Comparison of ENCODE assay signal across 9 cellular contexts in genomic region chr18:55318864-55319516, GRCh38.
DNase-seq lines count a peak whose midpoint lies in the region; ATAC-seq and TF ChIP-seq lines count a peak whose summit lies in the region.
"Had no signal": no experiment of that assay in that cellular context is flagged by ENCODE, and none has a peak within 500 bp of the region (broad histone marks: within the 10 kb centered on the region; RNA-seq: fewer than 3 reads in every experiment).

No MANE protein-coding gene starts in this region.

- H3K36me3 ChIP-seq in smooth muscle cell (ENCODE audit: low read depth): no peaks in the 10 kb centered on the region

- no peak overlapping the region for H3K4me3 Mint-ChIP-seq in H9
- no peak overlapping the region for H3K4me3 Mint-ChIP-seq in stimulated activated effector memory CD8-positive, alpha-beta T cell treated with anti-CD3 and anti-CD28 coated beads, Interleukin-12 subunit alpha, Interleukin-12 subunit beta, amount 100 ng/mL, for 72 hours

- H3K9ac ChIP-seq in smooth muscle cell (ENCODE audit: low read depth) (no peak overlapping the region), H9 (ENCODE audit: extremely low read depth, insufficient read length, low read length) (no peak overlapping the region)

- H2BK120ac ChIP-seq in H9 (ENCODE audit: low read depth, low read length, poor library complexity, severe bottlenecking): no peak overlapping the region

- H3K36me3 Mint-ChIP-seq in H9 (ENCODE audit: insufficient read depth in 1 of 3, low read depth in 3 of 3): no peaks in the 10 kb centered on the region
- H3K36me3 Mint-ChIP-seq in stimulated activated effector memory CD8-positive, alpha-beta T cell treated with anti-CD3 and anti-CD28 coated beads, Interleukin-12 subunit alpha, Interleukin-12 subunit beta, amount 100 ng/mL, for 72 hours: no peaks in the 10 kb centered on the region

- H3T11ph ChIP-seq in H9 (ENCODE audit: low read length): no peak overlapping the region

- H3K56ac ChIP-seq in H9 (ENCODE audit: insufficient read length, low read depth, low read length): no peak overlapping the region

- peak overlapping the region in 1 of 3 experiments; percentile 50; a peak in 1 of 7 replicates for H3K27ac Mint-ChIP-seq in H9
- H3K27ac Mint-ChIP-seq in stimulated activated effector memory CD8-positive, alpha-beta T cell treated with anti-CD3 and anti-CD28 coated beads, Interleukin-12 subunit alpha, Interleukin-12 subunit beta, amount 100 ng/mL, for 72 hours: no peak overlapping the region

- H3K4me2 ChIP-seq in smooth muscle cell (peak overlapping the region; percentile 90), H9 (ENCODE audit: insufficient read depth, insufficient read length, low read length) (no peak overlapping the region)

- peaks cover 9% of the 10 kb centered on the region for H3K23me2 ChIP-seq in H9 (ENCODE audit: insufficient read length, low read depth, low read length, poor library complexity, severe bottlenecking)

- H3K9me3 Mint-ChIP-seq in H9: no peaks in the 10 kb centered on the region
- peaks cover 3% of the 10 kb centered on the region for H3K9me3 Mint-ChIP-seq in stimulated activated effector memory CD8-positive, alpha-beta T cell treated with anti-CD3 and anti-CD28 coated beads, Interleukin-12 subunit alpha, Interleukin-12 subunit beta, amount 100 ng/mL, for 72 hours

- H2BK12ac ChIP-seq in H9 (ENCODE audit: insufficient read length, low read depth, low read length): no peak overlapping the region

- H3K23ac ChIP-seq in H9 (ENCODE audit: insufficient read length, low read depth, low read length): no peak overlapping the region

- H3K27ac ChIP-seq in smooth muscle cell (ENCODE audit: low read depth) (no peak overlapping the region), H9 (ENCODE audit: insufficient read length, low read depth, low read length) (no peak overlapping the region)

- H3K4me1 Mint-ChIP-seq in H9: peaks cover 50 to 65% of the 10 kb centered on the region in 2 experiments
- peaks cover 5% of the 10 kb centered on the region for H3K4me1 Mint-ChIP-seq in stimulated activated effector memory CD8-positive, alpha-beta T cell treated with anti-CD3 and anti-CD28 coated beads, Interleukin-12 subunit alpha, Interleukin-12 subunit beta, amount 100 ng/mL, for 72 hours

- H2BK20ac ChIP-seq in H9 (ENCODE audit: low read depth, low read length, poor library complexity, severe bottlenecking): no peak overlapping the region

- H4K91ac ChIP-seq in H9 (ENCODE audit: insufficient read length, low read depth, low read length): no peak overlapping the region

- H3K18ac ChIP-seq in H9 (ENCODE audit: insufficient read length, low read depth, low read length): no peak overlapping the region

- H4K5ac ChIP-seq in H9 (ENCODE audit: insufficient read length, low read depth, low read length): no peak overlapping the region

- H2BK5ac ChIP-seq in H9 (ENCODE audit: insufficient read length, low read length): no peak overlapping the region

- no peak for ATAC-seq in stimulated activated effector memory CD8-positive, alpha-beta T cell treated with anti-CD3 and anti-CD28 coated beads, Interleukin-12 subunit alpha, Interleukin-12 subunit beta, amount 100 ng/mL, for 72 hours
- no peak for ATAC-seq in HG03571 (IDR thresholded peaks at IDR 0.05; ENCODE audit: unreplicated experiment)

- no peaks in the 10 kb centered on the region for H3K27me3 ChIP-seq in smooth muscle cell (ENCODE audit: low read depth)
- no peaks in the 10 kb centered on the region for H3K27me3 ChIP-seq in H9 (ENCODE audit: insufficient read depth, low read length)

- H3K79me2 ChIP-seq in smooth muscle cell (ENCODE audit: low read depth) (peaks cover 83% of the 10 kb centered on the region), H9 (ENCODE audit: insufficient read depth, low read length) (peaks cover 1% of the 10 kb centered on the region; the same call in 1 of the 2 replicates)

- H3K4me1 ChIP-seq in smooth muscle cell (ENCODE audit: low read depth): peaks cover 44% of the 10 kb centered on the region
- H3K4me1 ChIP-seq in H9 (ENCODE audit: insufficient read depth, low read length): peaks cover 1% of the 10 kb centered on the region; the same call in 1 of the 2 replicates

- H3K14ac ChIP-seq in H9 (ENCODE audit: insufficient read depth, low read length): no peak overlapping the region

- TF ChIP-seq CTCF in GM12865 (IDR thresholded peaks at IDR 0.05; ENCODE audit: insufficient read depth, low read depth, low read length, missing control alignments) (no peak), fibroblast of mammary gland (conservative IDR thresholded peaks at IDR 0.05; ENCODE audit: control insufficient read depth, insufficient read depth, low read depth, low read length) (no peak), smooth muscle cell (IDR thresholded peaks at IDR 0.05; ENCODE audit: borderline replicate concordance, insufficient read depth, poor library complexity, severe bottlenecking) (no peak), H9 (conservative IDR thresholded peaks at IDR 0.05) (no peak)

- no peak for TF ChIP-seq POLR2A in erythroblast (IDR thresholded peaks at IDR 0.05; ENCODE audit: low read length)

- no peak overlapping the region for H2BK15ac ChIP-seq in H9 (ENCODE audit: low read depth, low read length)

- DNase-seq in GM12865 (ENCODE audit: low read depth) (no peak), NCI-H748 treated with DMSO at 0.1 percent for 48 hours (lab: John Stamatoyannopoulos, UW) (peak; percentile 24), fibroblast of mammary gland (ENCODE audit: low read depth) (peak; percentile 73), smooth muscle cell (lab: John Stamatoyannopoulos, UW; ENCODE audit: unreplicated experiment) (no peak), H9 (no peak), erythroblast (lab: John Stamatoyannopoulos, UW) (no peak)
- DNase-seq in stimulated activated effector memory CD8-positive, alpha-beta T cell treated with anti-CD3 and anti-CD28 coated beads, Interleukin-12 subunit alpha, Interleukin-12 subunit beta, amount 100 ng/mL, for 72 hours (ENCODE audit: low spot score in 2 of 2): no peak
- DNase-seq: kidney glomerular epithelial cell had no signal

- no peak overlapping the region for H4K8ac ChIP-seq in H9 (replicated peaks; ENCODE audit: insufficient read length, low read depth, low read length)

- no peaks in the 10 kb centered on the region for H3K9me3 ChIP-seq in smooth muscle cell (replicated peaks; ENCODE audit: low read depth)
- H3K9me3 ChIP-seq in H9 (ENCODE audit: control insufficient read depth, low read depth, low read length): no peaks in the 10 kb centered on the region

- H2AK5ac ChIP-seq in H9 (ENCODE audit: insufficient read length, low read length): no peak overlapping the region

- H4K20me1 ChIP-seq in smooth muscle cell (ENCODE audit: low read depth): peaks cover 81% of the 10 kb centered on the region
- no peaks in the 10 kb centered on the region for H4K20me1 ChIP-seq in H9 (ENCODE audit: control insufficient read depth, insufficient read depth, insufficient read length)

- H3K4me3 ChIP-seq in GM12865 (ENCODE audit: low read depth, low read length) (peak overlapping the region; percentile 85), fibroblast of mammary gland (ENCODE audit: control insufficient read depth, low read depth, low read length) (peak overlapping the region; percentile 73), smooth muscle cell (peak overlapping the region; percentile 69)

- WGBS in smooth muscle cell (ENCODE audit: low lambda C conversion rate): 93% methylated on average over 4 of the region's 4 CpGs
- no CpG with 5 or more reads among the region's 4 CpGs for WGBS in H9 (ENCODE audit: extremely low coverage, insufficient read length, low lambda C conversion rate)

- H3K79me1 ChIP-seq in H9 (ENCODE audit: insufficient read depth, low read depth, low read length, poor library complexity, severe bottlenecking): no peaks in the 10 kb centered on the region

- H3K4ac ChIP-seq in H9 (ENCODE audit: low read depth, low read length): no peak overlapping the region

- H3K27me3 Mint-ChIP-seq in H9 (ENCODE audit: low read depth): no peaks in the 10 kb centered on the region; the same call in 1 of the 2 replicates

- peaks cover 7% of the 10 kb centered on the region for H3F3A ChIP-seq in smooth muscle cell (ENCODE audit: low read depth)

- H2AFZ ChIP-seq in smooth muscle cell (ENCODE audit: low read depth): no peak overlapping the region
- no peak overlapping the region for H2AFZ ChIP-seq in H9 (ENCODE audit: low read length)

Comparison
In these comparisons a context has a peak if more than half of its experiments do, and no peak if none do; other contexts are left out.
1. DNase-seq: peak in NCI-H748 treated with DMSO at 0.1 percent for 48 hours (single experiment) and fibroblast of mammary gland (single experiment); none in GM12865 (single experiment), smooth muscle cell (single experiment), H9 (single experiment), stimulated activated effector memory CD8-positive, alpha-beta T cell treated with anti-CD3 and anti-CD28 coated beads, Interleukin-12 subunit alpha, Interleukin-12 subunit beta, amount 100 ng/mL, for 72 hours (0 of 2) and erythroblast (0 of 2).
2. Peak in every context shown above with its lines, with median percentiles within 50 percentile points of each other: H3K4me3 ChIP-seq.